33 cellular contexts compared by ENCODE assay signal in genomic region chr1:107483949-107484348, GRCh38.
DNase-seq lines count a peak whose midpoint lies in the region; ATAC-seq and TF ChIP-seq lines count a peak whose summit lies in the region.
"Had no signal": no experiment of that assay in that cellular context is flagged by ENCODE, and none has a peak within 500 bp of the region (broad histone marks: within the 10 kb centered on the region; RNA-seq: fewer than 3 reads in every experiment).

No MANE protein-coding gene starts in this region.

- H3K27ac ChIP-seq in mammary epithelial cell (ENCODE audit: insufficient read depth, low read depth, low read length) (no peak overlapping the region), mesendoderm (ENCODE audit: low read depth, low read length) (no peak overlapping the region)
- H3K27ac ChIP-seq: 22Rv1; A549; BLaER1; BLaER1 treated with 17β-estradiol and CSF1 and Interleukin-3, amounts not matched to agents 10 nM and 100 nM; C4-2B had no signal

- H3K18ac ChIP-seq in mesendoderm (ENCODE audit: low read length), result no peak overlapping the region

- peaks cover 26% of the 10 kb centered on the region for H3K4me1 Mint-ChIP-seq in MCF 10A (ENCODE audit: insufficient read depth, unreplicated experiment)
- peaks cover 9% of the 10 kb centered on the region for H3K4me1 Mint-ChIP-seq in stimulated activated naive CD8-positive, alpha-beta T cell treated with anti-CD3 and anti-CD28 coated beads, Interleukin-15, amount 100 ng/mL, for 72 hours

- H3K36me3 ChIP-seq in mammary epithelial cell (ENCODE audit: insufficient read depth, low read length), result no peaks in the 10 kb centered on the region
- no peaks in the 10 kb centered on the region for H3K36me3 ChIP-seq in mesendoderm (ENCODE audit: control insufficient read depth, insufficient read depth, low read length)
- H3K36me3 ChIP-seq: BE2C; BLaER1; BLaER1 treated with 17β-estradiol and CSF1 and Interleukin-3, amounts not matched to agents 10 nM and 100 nM had no signal

- DNase-seq in MCF 10A (ENCODE audit: unreplicated experiment) (no peak), mammary epithelial cell (no peak), mesendoderm (no peak), HuH-7 (ENCODE audit: low spot score) (no peak)
- DNase-seq in stimulated activated naive CD8-positive, alpha-beta T cell treated with anti-CD3 and anti-CD28 coated beads, Interleukin-15, amount 100 ng/mL, for 72 hours, result no peak
- DNase-seq in stimulated activated naive CD8-positive, alpha-beta T cell treated with anti-CD3 and anti-CD28 coated beads, Interleukin-15, Interleukin-2, amounts not matched to agents 100 U/mL and 50 U/mL, for 24 hours, result no peak
- DNase-seq: 8988T; ACHN; AML-193; BE2C; C1 segment of cervical spinal cord; Caco-2; Calu3; CD4-positive, alpha-beta memory T cell; CD4-positive, alpha-beta T cell; CD4-positive, CD25-positive, alpha-beta regulatory T cell; CD8-positive, alpha-beta memory T cell; CD8-positive, alpha-beta T cell; COR-L47; DMS 273 treated with DMSO at 0.1 percent for 48 hours; DMS153; DMS53; DMS79; DMS79 treated with DMSO at 0.1 percent for 48 hours; DND-41; EL had no signal

- no peak overlapping the region for H3K56ac ChIP-seq in mesendoderm (ENCODE audit: low read length)

- H3K79me2 ChIP-seq in mammary epithelial cell (ENCODE audit: insufficient read depth, low read length) (no peaks in the 10 kb centered on the region), mesendoderm (ENCODE audit: control insufficient read depth, insufficient read depth, low read length) (no peaks in the 10 kb centered on the region)

- WGBS in mammary epithelial cell (ENCODE audit: low coverage, missing lambda C conversion rate), result 58% methylated on average over 3 of the region's 3 CpGs
- no CpG with 5 or more reads among the region's 3 CpGs for WGBS in mesendoderm (ENCODE audit: extremely low coverage, insufficient coverage, low lambda C conversion rate)

- no peaks in the 10 kb centered on the region for H3K4me1 ChIP-seq in mammary epithelial cell (ENCODE audit: insufficient read depth, low read length)
- peaks cover 2% of the 10 kb centered on the region for H3K4me1 ChIP-seq in mesendoderm (ENCODE audit: control insufficient read depth, low read depth, low read length)
- H3K4me1 ChIP-seq: A549; BLaER1; BLaER1 treated with 17β-estradiol and CSF1 and Interleukin-3, amounts not matched to agents 10 nM and 100 nM; Caco-2 had no signal

- no peak overlapping the region for H3K4me3 Mint-ChIP-seq in MCF 10A (ENCODE audit: unreplicated experiment)
- no peak overlapping the region for H3K4me3 Mint-ChIP-seq in stimulated activated naive CD8-positive, alpha-beta T cell treated with anti-CD3 and anti-CD28 coated beads, Interleukin-15, amount 100 ng/mL, for 72 hours
- H3K4me3 Mint-ChIP-seq: B cell; CD14-positive monocyte; CD4-positive, alpha-beta memory T cell; CD4-positive, alpha-beta T cell; CD4-positive, CD25-positive, alpha-beta regulatory T cell; CD8-positive, alpha-beta memory T cell; CD8-positive, alpha-beta T cell had no signal

- no peak overlapping the region for H2BK120ac ChIP-seq in mesendoderm (ENCODE audit: low read depth, low read length)

- H3K4me2 ChIP-seq in mammary epithelial cell (ENCODE audit: insufficient read depth, low read depth, low read length) (no peak overlapping the region), mesendoderm (ENCODE audit: low read length) (no peak overlapping the region)
- H3K4me2 ChIP-seq: A549; BLaER1; BLaER1 treated with 17β-estradiol and CSF1 and Interleukin-3, amounts not matched to agents 10 nM and 100 nM had no signal

- no peak overlapping the region for H2BK15ac ChIP-seq in mesendoderm (replicated peaks; ENCODE audit: low read depth)

- CTCF ChIA-PET in MCF 10A (lab: Yijun Ruan, JAX), result interaction anchor here (3.1 kb wide), 1 partner anchor 46 kb away, joined by 13 read pairs; no protein-coding TSS in a partner anchor
- CTCF ChIA-PET in mammary epithelial cell (lab: Charles Lee; ENCODE audit: low non-redundant PET), result no interaction called here

- dilution Hi-C loops in mammary epithelial cell (cut with HindIII; ENCODE audit: low sequenced_read_pairs), result no loop called here

- intact Hi-C loops in MCF 10A (cut with micrococcal nuclease), result no loop called here
- intact Hi-C loops in mammary epithelial cell (cut with micrococcal nuclease), result no loop called here

- TF ChIP-seq CTCF in MCF 10A (IDR thresholded peaks at IDR 0.05; ENCODE audit: unreplicated experiment) (no peak), mammary epithelial cell (conservative IDR thresholded peaks at IDR 0.05 in 1 of 2, IDR thresholded peaks at IDR 0.05 in 1 of 2; ENCODE audit: extremely low read depth in 1 of 2, insufficient read depth in 1 of 2, low read depth in 1 of 2, low read length in 2 of 2) (no peak)

- H3K27ac Mint-ChIP-seq in MCF 10A (ENCODE audit: low read depth, unreplicated experiment), result peak overlapping the region; percentile 51
- no peak overlapping the region for H3K27ac Mint-ChIP-seq in stimulated activated naive CD8-positive, alpha-beta T cell treated with anti-CD3 and anti-CD28 coated beads, Interleukin-15, amount 100 ng/mL, for 72 hours
- H3K27ac Mint-ChIP-seq: B cell; CD14-positive monocyte; CD4-positive, alpha-beta memory T cell; CD4-positive, alpha-beta T cell; CD4-positive, CD25-positive, alpha-beta regulatory T cell; CD8-positive, alpha-beta memory T cell; CD8-positive, alpha-beta T cell had no signal

- H3K23ac ChIP-seq in mesendoderm (ENCODE audit: low read length), result no peak overlapping the region

- no peaks in the 10 kb centered on the region for H3K9me3 Mint-ChIP-seq in MCF 10A (ENCODE audit: unreplicated experiment)
- no peaks in the 10 kb centered on the region for H3K9me3 Mint-ChIP-seq in stimulated activated naive CD8-positive, alpha-beta T cell treated with anti-CD3 and anti-CD28 coated beads, Interleukin-15, amount 100 ng/mL, for 72 hours
- H3K9me3 Mint-ChIP-seq: CD4-positive, alpha-beta T cell; CD4-positive, CD25-positive, alpha-beta regulatory T cell; CD8-positive, alpha-beta memory T cell; CD8-positive, alpha-beta T cell had no signal

- H3K4me3 ChIP-seq in mammary epithelial cell (replicated peaks in 1 of 3; ENCODE audit: insufficient read depth in 1 of 3, low read depth in 2 of 3, low read length in 3 of 3) (no peak overlapping the region), mesendoderm (ENCODE audit: low read length) (no peak overlapping the region)
- H3K4me3 ChIP-seq: A549; BLaER1; BLaER1 treated with 17β-estradiol and CSF1 and Interleukin-3, amounts not matched to agents 10 nM and 100 nM had no signal

- in situ Hi-C loops in mammary epithelial cell (cut with MboI; ENCODE audit: low sequenced_read_pairs in 2 of 2), result no loop called here

- no peaks in the 10 kb centered on the region for H4K20me1 ChIP-seq in mammary epithelial cell (ENCODE audit: insufficient read depth, low read length)
- H4K20me1 ChIP-seq: BLaER1; BLaER1 treated with 17β-estradiol and CSF1 and Interleukin-3, amounts not matched to agents 10 nM and 100 nM had no signal

- H2BK5ac ChIP-seq in mesendoderm (ENCODE audit: low read length), result no peak overlapping the region

- H4K5ac ChIP-seq in mesendoderm (ENCODE audit: low read length), result no peak overlapping the region

- POLR2A ChIA-PET in MCF 10A (lab: Yijun Ruan, JAX), result interaction anchor here (0.5 to 6.3 kb wide), 6 partner anchors 11 to 1454 kb away, joined by 3 to 59 read pairs (median 3); no protein-coding TSS in a partner anchor

- no peaks in the 10 kb centered on the region for H3K27me3 Mint-ChIP-seq in MCF 10A (ENCODE audit: insufficient read depth, unreplicated experiment)
- H3K27me3 Mint-ChIP-seq in stimulated activated naive CD8-positive, alpha-beta T cell treated with anti-CD3 and anti-CD28 coated beads, Interleukin-15, amount 100 ng/mL, for 72 hours, result peaks cover 37% of the 10 kb centered on the region
- H3K27me3 Mint-ChIP-seq: B cell had no signal

- H3K4ac ChIP-seq in mesendoderm (ENCODE audit: low read depth, low read length), result no peak overlapping the region

- no peaks in the 10 kb centered on the region for H3K36me3 Mint-ChIP-seq in MCF 10A (ENCODE audit: insufficient read depth, unreplicated experiment)
- H3K36me3 Mint-ChIP-seq: CD14-positive monocyte; CD4-positive, alpha-beta memory T cell; CD4-positive, CD25-positive, alpha-beta regulatory T cell; CD8-positive, alpha-beta memory T cell; CD8-positive, alpha-beta T cell had no signal

- H3K9ac ChIP-seq in mammary epithelial cell (ENCODE audit: insufficient read depth, low read length) (no peak overlapping the region), mesendoderm (ENCODE audit: low read length) (no peak overlapping the region)
- H3K9ac ChIP-seq: BLaER1; BLaER1 treated with 17β-estradiol and CSF1 and Interleukin-3, amounts not matched to agents 10 nM and 100 nM had no signal

- peak; percentile 23 for ATAC-seq in stimulated activated naive CD8-positive, alpha-beta T cell treated with anti-CD3 and anti-CD28 coated beads, Interleukin-15, amount 100 ng/mL, for 72 hours
- ATAC-seq in stimulated activated naive CD8-positive, alpha-beta T cell treated with anti-CD3 and anti-CD28 coated beads, Interleukin-15, Interleukin-2, amounts not matched to agents 100 U/mL and 50 U/mL, for 24 hours, result no peak
- ATAC-seq: A549; CD8-positive, alpha-beta T cell had no signal

- H3K9me3 ChIP-seq in mammary epithelial cell (replicated peaks; ENCODE audit: insufficient read depth, low read length), result no peaks in the 10 kb centered on the region
- H3K9me3 ChIP-seq: A549, BE2C, BLaER1, Caco-2 had no signal

- no peak overlapping the region for H2AK5ac ChIP-seq in mesendoderm (ENCODE audit: low read length)

- peak overlapping the region; percentile 39 for H4K8ac ChIP-seq in mesendoderm (ENCODE audit: low read depth, low read length)

- H3K27me3 ChIP-seq in mammary epithelial cell (ENCODE audit: insufficient read depth, low read length), result no peaks in the 10 kb centered on the region
- no peaks in the 10 kb centered on the region for H3K27me3 ChIP-seq in mesendoderm (ENCODE audit: insufficient read depth, low read length, poor library complexity)
- H3K27me3 ChIP-seq: BE2C, BLaER1 had no signal

- H3K79me1 ChIP-seq in mesendoderm (ENCODE audit: low read length), result no peaks in the 10 kb centered on the region

- H2AFZ ChIP-seq in mammary epithelial cell (ENCODE audit: low read depth, low read length), result no peak overlapping the region

- BruUV-seq in MCF 10A (replicated peaks; lab: Mats Ljungman, UMichigan), result no TSS peak
- BruUV-seq in mammary epithelial cell (replicated peaks; lab: Mats Ljungman, UMichigan), result no TSS peak
